In genomic region chr7:78149787-78150186, GRCh38 we compare ENCODE assay signal across 14 cellular contexts.
A peak's percentile ranks its signal among the peaks of the same experiment; 100 is the strongest.
DNase-seq lines count a peak whose midpoint lies in the region; ATAC-seq and TF ChIP-seq lines count a peak whose summit lies in the region.
"Had no signal": no experiment of that assay in that cellular context is flagged by ENCODE, and none has a peak within 500 bp of the region (broad histone marks: within the 10 kb centered on the region; RNA-seq: fewer than 3 reads in every experiment).

No MANE protein-coding gene starts in this region.

- no peak overlapping the region for H3K4me3 ChIP-seq in epithelial cell of esophagus (ENCODE audit: low read length)
- H3K4me3 ChIP-seq: HAP-1, right lobe of liver had no signal

- TF ChIP-seq CTCF in epithelial cell of esophagus (IDR thresholded peaks at IDR 0.05; ENCODE audit: insufficient read depth, low read depth, low read length, missing control alignments) = no peak

- peak; percentile 88 for DNase-seq in DMS 273 treated with DMSO at 0.1 percent for 48 hours (lab: John Stamatoyannopoulos, UW)
- DNase-seq in NCI-H226 = peak; percentile 66
- DNase-seq in epithelial cell of esophagus (ENCODE audit: low read depth) = peak; percentile 19
- DNase-seq in sciatic nerve (ENCODE audit: low spot score) = no peak
- no peak for DNase-seq in superior temporal gyrus (ENCODE audit: extremely low spot score)
- no peak for DNase-seq in NCI-H2196 (lab: John Stamatoyannopoulos, UW; ENCODE audit: unreplicated experiment)
- DNase-seq: activated T-cell treated with anti-CD3 and anti-CD28 coated beads, Interleukin-2, amount 50 U/mL, for 24 hours; CD4-positive, alpha-beta memory T cell; effector CD8-positive, alpha-beta T cell; right lobe of liver had no signal

- intact Hi-C loops in sciatic nerve (cut with DNase I) = no loop called here

- ATAC-seq in sciatic nerve = peak; percentile 51
- ATAC-seq in GM21576 (IDR thresholded peaks at IDR 0.05; ENCODE audit: unreplicated experiment) = no peak
- ATAC-seq in HG02610 (IDR thresholded peaks at IDR 0.05; ENCODE audit: unreplicated experiment) = no peak
- ATAC-seq: natural killer cell treated with Interleukin-12 subunit alpha and Interleukin-12 subunit beta and Interleukin-15 and Interleukin-18, amount 100 ng/mL, for 72 hours; right lobe of liver had no signal

Comparison
In these comparisons a context has a peak if more than half of its experiments do, and no peak if none do; other contexts are left out.
1. DNase-seq: peak in DMS 273 treated with DMSO at 0.1 percent for 48 hours (single experiment), NCI-H226 (single experiment) and epithelial cell of esophagus (single experiment); none in sciatic nerve (single experiment), superior temporal gyrus (single experiment) and NCI-H2196 (single experiment).